21 cellular contexts compared by ENCODE assay signal in genomic region chr17:66357037-66357436, GRCh38. TPM values are rescaled to one million over a fixed set of nuclear protein-coding genes. Genes with fewer than 3 reads are reported as not detected.
DNase-seq lines count a peak whose midpoint lies in the region; ATAC-seq and TF ChIP-seq lines count a peak whose summit lies in the region.
"Had no signal": no experiment of that assay in that cellular context is flagged by ENCODE, and none has a peak within 500 bp of the region (broad histone marks: within the 10 kb centered on the region; RNA-seq: fewer than 3 reads in every experiment).

No MANE protein-coding gene starts in this region.

- no peak for TF ChIP-seq CTCF in HFFc6 (IDR thresholded peaks at IDR 0.05)

- POLR2A ChIA-PET in HEK293T (lab: Yijun Ruan, JAX): interaction anchor here (0.9 kb wide), 1 partner anchor 12 kb away, joined by 3 read pairs; no protein-coding TSS in a partner anchor

- H3K4me1 Mint-ChIP-seq in activated T-cell treated with anti-CD3 and anti-CD28 coated beads, Interleukin-2, amount 50 U/mL, for 4 hours (ENCODE audit: low read depth): peaks cover 61% of the 10 kb centered on the region
- H3K4me1 Mint-ChIP-seq in HFFc6 (ENCODE audit: low read depth): peaks cover 82% of the 10 kb centered on the region
- H3K4me1 Mint-ChIP-seq: central memory CD8-positive, alpha-beta T cell; IgD-negative memory B cell had no signal

- H3K27ac Mint-ChIP-seq in HFFc6: peak overlapping the region; percentile 73
- H3K27ac Mint-ChIP-seq: IgD-negative memory B cell; natural killer cell treated with Interleukin-12 subunit alpha and Interleukin-12 subunit beta and Interleukin-15 and Interleukin-18, amount 100 ng/mL, for 72 hours; stimulated activated effector memory CD8-positive, alpha-beta T cell treated with anti-CD3 and anti-CD28 coated beads, Interleukin-12 subunit alpha, Interleukin-12 subunit beta, amount 100 ng/mL, for 72 hours had no signal

- peaks cover 22% of the 10 kb centered on the region for H3K4me1 ChIP-seq in adipocyte (ENCODE audit: control insufficient read depth, insufficient read depth, low read length)

- peak; percentile 56 to 75 for ATAC-seq in activated T-cell treated with anti-CD3 and anti-CD28 coated beads, Interleukin-2, amount 50 U/mL, for 4 hours
- ATAC-seq in HG03025 (IDR thresholded peaks at IDR 0.05; ENCODE audit: low FRiP score, unreplicated experiment) (no peak), GM19328 (IDR thresholded peaks at IDR 0.05; ENCODE audit: unreplicated experiment) (no peak)
- ATAC-seq: activated CD4-positive, CD25-positive, alpha-beta regulatory T cell treated with anti-CD3 and anti-CD28 coated beads, Interleukin-2, amount 50 U/mL, for 24 hours; esophagus mucosa; left colon; natural killer cell treated with Interleukin-12 subunit alpha and Interleukin-12 subunit beta and Interleukin-15 and Interleukin-18, amount 100 ng/mL, for 72 hours; right lobe of liver; stimulated activated effector memory CD8-positive, alpha-beta T cell treated with anti-CD3 and anti-CD28 coated beads, Interleukin-12 subunit alpha, Interleukin-12 subunit beta, amount 100 ng/mL, for 72 hours had no signal

- H3K27me3 Mint-ChIP-seq in activated T-cell treated with anti-CD3 and anti-CD28 coated beads, Interleukin-2, amount 50 U/mL, for 4 hours (ENCODE audit: low read depth): no peaks in the 10 kb centered on the region
- peaks cover 2% of the 10 kb centered on the region; the same call in 1 of the 2 replicates for H3K27me3 Mint-ChIP-seq in HFFc6 (ENCODE audit: insufficient read depth)
- H3K27me3 Mint-ChIP-seq: central memory CD8-positive, alpha-beta T cell; natural killer cell treated with Interleukin-12 subunit alpha and Interleukin-12 subunit beta and Interleukin-15 and Interleukin-18, amount 100 ng/mL, for 72 hours had no signal

- H3K36me3 Mint-ChIP-seq in activated T-cell treated with anti-CD3 and anti-CD28 coated beads, Interleukin-2, amount 50 U/mL, for 4 hours (ENCODE audit: insufficient read depth): peaks cover 11% of the 10 kb centered on the region
- peaks cover 22% of the 10 kb centered on the region for H3K36me3 Mint-ChIP-seq in HFFc6 (ENCODE audit: low read depth)
- H3K36me3 Mint-ChIP-seq: IgD-negative memory B cell; natural killer cell treated with Interleukin-12 subunit alpha and Interleukin-12 subunit beta and Interleukin-15 and Interleukin-18, amount 100 ng/mL, for 72 hours had no signal

- H3K4me3 Mint-ChIP-seq in activated T-cell treated with anti-CD3 and anti-CD28 coated beads, Interleukin-2, amount 50 U/mL, for 4 hours: no peak overlapping the region
- H3K4me3 Mint-ChIP-seq in HFFc6: peak overlapping the region; percentile 41
- H3K4me3 Mint-ChIP-seq: central memory CD8-positive, alpha-beta T cell; IgD-negative memory B cell; natural killer cell treated with Interleukin-12 subunit alpha and Interleukin-12 subunit beta and Interleukin-15 and Interleukin-18, amount 100 ng/mL, for 72 hours; stimulated activated effector memory CD8-positive, alpha-beta T cell treated with anti-CD3 and anti-CD28 coated beads, Interleukin-12 subunit alpha, Interleukin-12 subunit beta, amount 100 ng/mL, for 72 hours had no signal

- no peak for DNase-seq in activated T-cell treated with anti-CD3 and anti-CD28 coated beads, Interleukin-2, amount 50 U/mL, for 4 hours
- DNase-seq in activated T-cell treated with anti-CD3 and anti-CD28 coated beads for 4 hours (no peak), HFFc6 (peak; percentile 21), adipocyte (ENCODE audit: low read depth) (peak; percentile 39), myocyte (ENCODE audit: low read depth) (peak; percentile 34), HEK293T (ENCODE audit: extremely low spot score) (no peak)
- DNase-seq: activated gamma-delta T cell, aorta, left colon, NCI-H187, right lobe of liver had no signal

- H3K9ac ChIP-seq in adipocyte (ENCODE audit: low read length): no peak overlapping the region
- H3K9ac ChIP-seq: parathyroid adenoma had no signal

- H3K9me3 ChIP-seq in adipocyte (ENCODE audit: control insufficient read depth, low read length): no peaks in the 10 kb centered on the region
- H3K9me3 ChIP-seq: right lobe of liver, SJSA1 had no signal

- CTCF ChIA-PET in HEK293T (lab: Yijun Ruan, JAX): no interaction called here

- no peaks in the 10 kb centered on the region for H3K36me3 ChIP-seq in adipocyte (ENCODE audit: control insufficient read depth, insufficient read depth, low read length, severe bottlenecking)
- H3K36me3 ChIP-seq: right lobe of liver, SJSA1 had no signal

- no peaks in the 10 kb centered on the region for H3K27me3 ChIP-seq in adipocyte (replicated peaks; ENCODE audit: control insufficient read depth, insufficient read depth, low read length)
- H3K27me3 ChIP-seq: right lobe of liver, SJSA1 had no signal

- H3K4me3 ChIP-seq in adipocyte (ENCODE audit: low read length): no peak overlapping the region
- H3K4me3 ChIP-seq: right lobe of liver, SJSA1 had no signal

- no peaks in the 10 kb centered on the region for H3K9me3 Mint-ChIP-seq in activated T-cell treated with anti-CD3 and anti-CD28 coated beads, Interleukin-2, amount 50 U/mL, for 4 hours
- no peaks in the 10 kb centered on the region for H3K9me3 Mint-ChIP-seq in HFFc6
- H3K9me3 Mint-ChIP-seq: central memory CD8-positive, alpha-beta T cell; natural killer cell treated with Interleukin-12 subunit alpha and Interleukin-12 subunit beta and Interleukin-15 and Interleukin-18, amount 100 ng/mL, for 72 hours; stimulated activated effector memory CD8-positive, alpha-beta T cell treated with anti-CD3 and anti-CD28 coated beads, Interleukin-12 subunit alpha, Interleukin-12 subunit beta, amount 100 ng/mL, for 72 hours had no signal

TF ChIP-seq in HEK293T, 16 proteins besides CTCF, POLR2A, EP300 and RAD21:
- TF ChIP-seq TARDBP (IDR thresholded peaks at IDR 0.05): no peak
- TF ChIP-seq BHLHE40 (IDR thresholded peaks at IDR 0.05; ENCODE audit: borderline replicate concordance): no peak
- no peak for TF ChIP-seq CTBP1 (IDR thresholded peaks at IDR 0.05; ENCODE audit: borderline replicate concordance)
- TF ChIP-seq ELF4 (IDR thresholded peaks at IDR 0.05): no peak
- no peak for TF ChIP-seq SP1 (IDR thresholded peaks at IDR 0.05)
- no peak for TF ChIP-seq PKNOX1 (IDR thresholded peaks at IDR 0.05)
- TF ChIP-seq NFRKB (IDR thresholded peaks at IDR 0.05): no peak
- TF ChIP-seq FOXA1 (IDR thresholded peaks at IDR 0.05): no peak
- TF ChIP-seq LEF1 (IDR thresholded peaks at IDR 0.05; ENCODE audit: borderline replicate concordance): no peak
- no peak for TF ChIP-seq L3MBTL2 (conservative IDR thresholded peaks at IDR 0.05)
- TF ChIP-seq ARNT (IDR thresholded peaks at IDR 0.05): no peak
- no peak for TF ChIP-seq FOXM1 (IDR thresholded peaks at IDR 0.05; ENCODE audit: borderline replicate concordance)

RNA-seq across cellular contexts. Expression of gene PRKCA, which starts 54.6 kb away (rescaled TPM):
- 100 to 1,000 TPM in 1 of 3 donors, 10 to 100 TPM in 2; 79.4 to 114 (median 95.3) TPM for total RNA-seq in activated T-cell treated with anti-CD3 and anti-CD28 coated beads, Interleukin-2, amount 50 U/mL, for 4 hours
- 100 to 1,000 TPM in 2 of 6 experiments, 10 to 100 TPM in 4; 81.2 to 106 (median 92.9) TPM for total RNA-seq in HFFc6 (2021; fragmentation: NEBNext Ultra II Directional; extraction: Animal tissue kit (Norgen Biotek cat#: 25700))
- total RNA-seq in myocyte: 8.4 and 8.6 TPM in 2 replicates
- polyA plus RNA-seq in myocyte (2012): 7.6 TPM

Comparison
In these comparisons a context has a peak if more than half of its experiments do, and no peak if none do; other contexts are left out.
1. ATAC-seq: peak in activated T-cell treated with anti-CD3 and anti-CD28 coated beads, Interleukin-2, amount 50 U/mL, for 4 hours (2 of 2); none in HG03025 (single experiment) and GM19328 (single experiment).
2. DNase-seq: peak in HFFc6 (single experiment), adipocyte (single experiment) and myocyte (single experiment); none in activated T-cell treated with anti-CD3 and anti-CD28 coated beads, Interleukin-2, amount 50 U/mL, for 4 hours (single experiment), activated T-cell treated with anti-CD3 and anti-CD28 coated beads for 4 hours (single experiment) and HEK293T (single experiment).